Comparison of ENCODE assay signal across 30 cellular contexts in genomic region chr2:95270541-95271081, GRCh38. TPM values are rescaled to one million over a fixed set of nuclear protein-coding genes. Genes with fewer than 3 reads are reported as not detected.
DNase-seq lines count a peak whose midpoint lies in the region; ATAC-seq and TF ChIP-seq lines count a peak whose summit lies in the region.
"Had no signal": no experiment of that assay in that cellular context is flagged by ENCODE, and none has a peak within 500 bp of the region (broad histone marks: within the 10 kb centered on the region; RNA-seq: fewer than 3 reads in every experiment).

No MANE protein-coding gene starts in this region.

- no peak overlapping the region for H3K18ac ChIP-seq in neuronal stem cell (ENCODE audit: low read length)

- H3K9me3 ChIP-seq in heart left ventricle: no peaks in the 10 kb centered on the region
- H3K9me3 ChIP-seq in endodermal cell (ENCODE audit: control insufficient read depth, low read length): no peaks in the 10 kb centered on the region
- H3K9me3 ChIP-seq in neuronal stem cell (replicated peaks in 1 of 2; ENCODE audit: control insufficient read depth in 2 of 2, insufficient read depth in 1 of 2, low read depth in 1 of 2, low read length in 2 of 2): no peaks in the 10 kb centered on the region
- H3K9me3 ChIP-seq: BLaER1, body of pancreas, Caco-2, esophagus muscularis mucosa had no signal

- H2AFZ ChIP-seq in neuronal stem cell (ENCODE audit: low read length): no peak overlapping the region

- no peak for ATAC-seq in heart left ventricle
- ATAC-seq in Right ventricle myocardium superior (ENCODE audit: poor library complexity): no peak
- no peak for ATAC-seq in GM18502 (IDR thresholded peaks at IDR 0.05; ENCODE audit: poor library complexity, unreplicated experiment)
- ATAC-seq: body of pancreas; effector memory CD8-positive, alpha-beta T cell had no signal

- no peaks in the 10 kb centered on the region for H3K36me3 Mint-ChIP-seq in endodermal cell (ENCODE audit: low read depth)
- H3K36me3 Mint-ChIP-seq in type B pancreatic cell: no peaks in the 10 kb centered on the region
- H3K36me3 Mint-ChIP-seq: immature natural killer cell had no signal

- peak overlapping the region; percentile 28 for H2BK5ac ChIP-seq in neuronal stem cell (ENCODE audit: low read length)

- no peak overlapping the region for H3K4ac ChIP-seq in neuronal stem cell (ENCODE audit: low read length)

- no peak overlapping the region for H3K4me2 ChIP-seq in neuronal stem cell (ENCODE audit: insufficient read depth, low read length, poor library complexity, severe bottlenecking)
- H3K4me2 ChIP-seq: BLaER1 had no signal

- intact Hi-C loops in heart left ventricle (cut with DNase I): no loop called here
- intact Hi-C loops in Right ventricle myocardium superior (cut with DNase I): no loop called here

- H3K27me3 Mint-ChIP-seq in endodermal cell (ENCODE audit: insufficient read depth) (no peaks in the 10 kb centered on the region), type B pancreatic cell (no peaks in the 10 kb centered on the region)
- H3K27me3 Mint-ChIP-seq: activated CD4-positive, alpha-beta T cell treated with anti-CD3 and anti-CD28 coated beads, Interleukin-2, amount 10 ng/mL, durations not matched to agents 7 days and 5 days had no signal

- no peak for TF ChIP-seq POLR2A in heart left ventricle (IDR thresholded peaks at IDR 0.05)

- H3K23ac ChIP-seq in neuronal stem cell (ENCODE audit: low read depth, low read length, poor library complexity): no peak overlapping the region

- H3K4me1 Mint-ChIP-seq in endodermal cell (no peaks in the 10 kb centered on the region), type B pancreatic cell (ENCODE audit: unreplicated experiment) (no peaks in the 10 kb centered on the region)
- H3K4me1 Mint-ChIP-seq: activated CD4-positive, alpha-beta T cell treated with anti-CD3 and anti-CD28 coated beads, Interleukin-2, amount 10 ng/mL, durations not matched to agents 7 days and 5 days; immature natural killer cell had no signal

- WGBS in heart left ventricle, 4 donors: 90 to 97% (median 92%) methylated on average over 8 of the region's 8 CpGs
- WGBS in endodermal cell (ENCODE audit: insufficient coverage in 1 of 2, insufficient read length in 1 of 2), 2 experiments: 89 to 92% methylated on average over 5 to 8 of the region's 8 CpGs
- WGBS in neuronal stem cell (ENCODE audit: extremely low coverage in 2 of 2, insufficient read length in 2 of 2, insufficient replicate concordance in 1 of 2), 2 donors: no CpG with 5 or more reads among the region's 8 CpGs

- H3K79me1 ChIP-seq in neuronal stem cell (ENCODE audit: low read depth, low read length): no peaks in the 10 kb centered on the region

- no peak overlapping the region for H3K27ac Mint-ChIP-seq in endodermal cell
- H3K27ac Mint-ChIP-seq in type B pancreatic cell: no peak overlapping the region
- H3K27ac Mint-ChIP-seq: activated CD4-positive, alpha-beta T cell treated with anti-CD3 and anti-CD28 coated beads, Interleukin-2, amount 10 ng/mL, durations not matched to agents 7 days and 5 days; effector memory CD8-positive, alpha-beta T cell; immature natural killer cell had no signal

- H3K27me3 ChIP-seq in heart left ventricle: no peaks in the 10 kb centered on the region
- no peaks in the 10 kb centered on the region for H3K27me3 ChIP-seq in endodermal cell (ENCODE audit: control insufficient read depth, insufficient read depth, low read length, poor library complexity, severe bottlenecking)
- no peaks in the 10 kb centered on the region for H3K27me3 ChIP-seq in neuronal stem cell (ENCODE audit: control insufficient read depth in 3 of 3, insufficient read depth in 3 of 3, low read depth in 1 of 3, low read length in 3 of 3)
- H3K27me3 ChIP-seq: BLaER1, body of pancreas, esophagus muscularis mucosa had no signal

- TF ChIP-seq CTCF in heart left ventricle (IDR thresholded peaks at IDR 0.05): no peak
- TF ChIP-seq CTCF in endodermal cell (conservative IDR thresholded peaks at IDR 0.05): no peak
- TF ChIP-seq CTCF in type B pancreatic cell (conservative IDR thresholded peaks at IDR 0.05): no peak

- DNase-seq in heart left ventricle: peak in 3 of 5 donors; percentile 4 to 7 (median 7)
- no peak for DNase-seq in Right ventricle myocardium superior
- DNase-seq in endodermal cell: peak; percentile 22
- DNase-seq in neuronal stem cell (ENCODE audit: low spot score): no peak
- peak; percentile 52 for DNase-seq in type B pancreatic cell (ENCODE audit: extremely low spot score, unreplicated experiment)
- DNase-seq in SHP77 (lab: John Stamatoyannopoulos, UW): no peak
- no peak for DNase-seq in kidney glomerular epithelial cell (lab: John Stamatoyannopoulos, UW)
- DNase-seq: ACHN; activated CD4-positive, alpha-beta T cell treated with anti-CD3 and anti-CD28 coated beads, Interleukin-2, amount 10 ng/mL, durations not matched to agents 7 days and 5 days; activated gamma-delta T cell treated with Interleukin-2 at 50 U/mL for 16 hours; DMS79 treated with DMSO at 0.1 percent for 48 hours; effector memory CD8-positive, alpha-beta T cell; foreskin melanocyte; hippocampal formation; immature natural killer cell; Kasumi-1; MV-4-11; NCI-H510A; stimulated activated CD4-positive, alpha-beta T cell treated with anti-CD3 and anti-CD28 coated beads, Interleukin-12 subunit alpha, Interleukin-12 subunit beta, amount 100 ng/mL, for 4 hours; stimulated activated CD4-positive, alpha-beta T cell treated with anti-CD3 and anti-CD28 coated beads, Interleukin-4, amount 100 ng/mL, for 24 hours; stimulated activated naive CD4-positive, alpha-beta T cell had no signal

- H3K36me3 ChIP-seq in heart left ventricle (no peaks in the 10 kb centered on the region), endodermal cell (ENCODE audit: control insufficient read depth, insufficient read depth, low read length) (no peaks in the 10 kb centered on the region), neuronal stem cell (replicated peaks in 1 of 2; ENCODE audit: control insufficient read depth in 2 of 2, insufficient read depth in 2 of 2, low read length in 2 of 2) (no peaks in the 10 kb centered on the region)
- H3K36me3 ChIP-seq: BLaER1, esophagus muscularis mucosa had no signal

- no peak overlapping the region for H2BK12ac ChIP-seq in neuronal stem cell (ENCODE audit: low read length)

- H2BK15ac ChIP-seq in neuronal stem cell (ENCODE audit: low read length): no peak overlapping the region

- H3K9me3 Mint-ChIP-seq in endodermal cell: no peaks in the 10 kb centered on the region
- no peaks in the 10 kb centered on the region for H3K9me3 Mint-ChIP-seq in type B pancreatic cell
- H3K9me3 Mint-ChIP-seq: activated CD4-positive, alpha-beta T cell treated with anti-CD3 and anti-CD28 coated beads, Interleukin-2, amount 10 ng/mL, durations not matched to agents 7 days and 5 days; effector memory CD8-positive, alpha-beta T cell had no signal

- no peak overlapping the region for H2BK120ac ChIP-seq in neuronal stem cell (ENCODE audit: low read depth, low read length)

- H4K91ac ChIP-seq in neuronal stem cell (ENCODE audit: low read depth, low read length, poor library complexity): no peak overlapping the region

- H3K4me3 ChIP-seq in heart left ventricle: no peak overlapping the region
- no peak overlapping the region for H3K4me3 ChIP-seq in endodermal cell (ENCODE audit: low read length)
- no peak overlapping the region for H3K4me3 ChIP-seq in neuronal stem cell (ENCODE audit: low read length in 2 of 2)
- H3K4me3 ChIP-seq: BLaER1, body of pancreas, esophagus muscularis mucosa, lung had no signal

- no peak overlapping the region for H4K8ac ChIP-seq in neuronal stem cell (ENCODE audit: low read depth, low read length)

- H3K4me1 ChIP-seq in heart left ventricle: no peaks in the 10 kb centered on the region
- H3K4me1 ChIP-seq in endodermal cell (ENCODE audit: control insufficient read depth, insufficient read depth, low read length): no peaks in the 10 kb centered on the region
- peaks cover 11 to 12% of the 10 kb centered on the region in 2 donors for H3K4me1 ChIP-seq in neuronal stem cell (ENCODE audit: control insufficient read depth in 2 of 2, insufficient read depth in 1 of 2, low read depth in 1 of 2, low read length in 2 of 2)
- H3K4me1 ChIP-seq: esophagus muscularis mucosa had no signal

- no peak overlapping the region for H3K4me3 Mint-ChIP-seq in endodermal cell
- H3K4me3 Mint-ChIP-seq in type B pancreatic cell: no peak overlapping the region
- H3K4me3 Mint-ChIP-seq: activated CD4-positive, alpha-beta T cell treated with anti-CD3 and anti-CD28 coated beads, Interleukin-2, amount 10 ng/mL, durations not matched to agents 7 days and 5 days; effector memory CD8-positive, alpha-beta T cell; immature natural killer cell had no signal

- H3K27ac ChIP-seq in heart left ventricle: no peak overlapping the region
- no peak overlapping the region for H3K27ac ChIP-seq in endodermal cell (ENCODE audit: low read depth, low read length)
- H3K27ac ChIP-seq in neuronal stem cell (replicated peaks; ENCODE audit: low read length): no peak overlapping the region
- H3K27ac ChIP-seq: BLaER1, body of pancreas, esophagus muscularis mucosa, HL-60 had no signal

- H3K14ac ChIP-seq in neuronal stem cell (ENCODE audit: low read length): no peak overlapping the region

- H3K9ac ChIP-seq in endodermal cell (ENCODE audit: extremely low read depth, low read length, poor library complexity, severe bottlenecking): no peak overlapping the region
- no peak overlapping the region for H3K9ac ChIP-seq in neuronal stem cell (ENCODE audit: low read depth, low read length, poor library complexity)
- H3K9ac ChIP-seq: BLaER1 had no signal

- no peak overlapping the region for H2AK5ac ChIP-seq in neuronal stem cell (ENCODE audit: low read depth, low read length)

RNA-seq across cellular contexts. Expression of gene PROM2, which starts 3.6 kb away (rescaled TPM):
- total RNA-seq in heart left ventricle (1 to 10 TPM in 5 of 9 donors, under 1 TPM in 4; 0.36 to 1.9 (median 1.1) TPM), Right ventricle myocardium superior (0.54 TPM), endodermal cell (1 to 10 TPM; 2.2 to 2.3 TPM), type B pancreatic cell (ENCODE audit: low replicate concordance) (18.5 and 31.5 TPM in 2 replicates)
- 1 to 10 TPM in 1 of 2 donors, under 1 TPM in 1; 0.35 to 1.4 TPM for polyA plus RNA-seq in heart left ventricle
- 2.1 TPM for polyA plus RNA-seq in endodermal cell (2013, experiment 1 of 2)
- polyA plus RNA-seq in endodermal cell (2013, experiment 2 of 2): 1.3 TPM
- 1.5 TPM for polyA plus RNA-seq in neuronal stem cell (2013, experiment 1 of 2)
- 0.83 TPM for polyA plus RNA-seq in neuronal stem cell (2013, experiment 2 of 2)
- total RNA-seq: SK-MEL-5 had no signal
- polyA plus RNA-seq: immature natural killer cell had no signal

RNA-seq across cellular contexts. Expression of gene KCNIP3, which starts 26.5 kb away (rescaled TPM):
- total RNA-seq in heart left ventricle (1 to 10 TPM; 2.7 to 8.3 (median 4.0) TPM), Right ventricle myocardium superior (8.4 TPM), endodermal cell (1 to 10 TPM in 1 of 2 donors, under 1 TPM in 1; 0.26 to 1.3 TPM), type B pancreatic cell (ENCODE audit: low replicate concordance) (5.1 and 5.3 TPM in 2 replicates)
- polyA plus RNA-seq in heart left ventricle: 1 to 10 TPM; 2.7 to 4.3 TPM
- 5.0 TPM for polyA plus RNA-seq in endodermal cell (2013, experiment 1 of 2)
- 4.1 TPM for polyA plus RNA-seq in endodermal cell (2013, experiment 2 of 2)
- 2.7 TPM for polyA plus RNA-seq in neuronal stem cell (2013, experiment 1 of 2)
- 2.7 TPM for polyA plus RNA-seq in neuronal stem cell (2013, experiment 2 of 2)
- total RNA-seq: activated CD4-positive, alpha-beta T cell treated with anti-CD3 and anti-CD28 coated beads, Interleukin-2, amount 10 ng/mL, durations not matched to agents 7 days and 5 days; Caco-2; T-helper 1 cell treated with Interleukin-12 subunit alpha and Interleukin-12 subunit beta and Interleukin-4 antibody, amounts not matched to agents 30 ng/mL and 1 ng/mL, for 36 hours had no signal
- polyA plus RNA-seq: immature natural killer cell had no signal

Comparison
In these comparisons a context has a peak if more than half of its experiments do, and no peak if none do; other contexts are left out.
1. DNase-seq: peak in heart left ventricle (3 of 5), endodermal cell (single experiment) and type B pancreatic cell (single experiment); none in Right ventricle myocardium superior (single experiment), neuronal stem cell (single experiment), SHP77 (0 of 2) and kidney glomerular epithelial cell (single experiment).